In genomic region chr1:84847253-84848247, GRCh38 we compare ENCODE assay signal across 8 cellular contexts. TPM values are rescaled to one million over a fixed set of nuclear protein-coding genes. Genes with fewer than 3 reads are reported as not detected.
A peak's percentile ranks its signal among the peaks of the same experiment; 100 is the strongest.
DNase-seq lines count a peak whose midpoint lies in the region; ATAC-seq and TF ChIP-seq lines count a peak whose summit lies in the region.

No MANE protein-coding gene starts in this region.

- TF ChIP-seq POLR2A in breast epithelium (IDR thresholded peaks at IDR 0.05): no peak

- no peaks in the 10 kb centered on the region for H3K9me3 Mint-ChIP-seq in type B pancreatic cell

- DNase-seq in DMS79 (lab: John Stamatoyannopoulos, UW) (peak; percentile 95), NCI-H69 (lab: John Stamatoyannopoulos, UW) (peak; percentile 91), breast epithelium (ENCODE audit: low spot score in 2 of 2) (peak; percentile 94 to 95), left colon (peak; percentile 85 to 87), type B pancreatic cell (ENCODE audit: extremely low spot score, unreplicated experiment) (peak; percentile 76), NCI-H524 (lab: John Stamatoyannopoulos, UW) (no peak)

- ATAC-seq in HG03342 (IDR thresholded peaks at IDR 0.05; ENCODE audit: unreplicated experiment) (peak; percentile 81), left colon (peak; percentile 93), HG03571 (IDR thresholded peaks at IDR 0.05; ENCODE audit: unreplicated experiment) (no peak)

- intact Hi-C loops in breast epithelium (cut with DNase I; ENCODE audit: low total_unique reads): no loop called here
- intact Hi-C loops in left colon (cut with DNase I, micrococcal nuclease): no loop called here

- TF ChIP-seq CTCF in breast epithelium (IDR thresholded peaks at IDR 0.05) (no peak), type B pancreatic cell (conservative IDR thresholded peaks at IDR 0.05) (no peak)

- H3K36me3 Mint-ChIP-seq in type B pancreatic cell: peaks cover 4% of the 10 kb centered on the region

- H3K27me3 Mint-ChIP-seq in type B pancreatic cell: peaks cover 3% of the 10 kb centered on the region

- H3K4me3 ChIP-seq in breast epithelium: no peak overlapping the region

- H3K27me3 ChIP-seq in breast epithelium: no peaks in the 10 kb centered on the region

- H3K4me3 Mint-ChIP-seq in type B pancreatic cell: peak overlapping the region; percentile 15

- H3K36me3 ChIP-seq in breast epithelium: no peaks in the 10 kb centered on the region

- peak overlapping the region; percentile 56 for H3K27ac Mint-ChIP-seq in type B pancreatic cell

- H3K4me1 ChIP-seq in breast epithelium: peaks cover 0 to 13% of the 10 kb centered on the region in 2 donors

- H3K4me1 Mint-ChIP-seq in type B pancreatic cell (ENCODE audit: unreplicated experiment): peaks cover 28% of the 10 kb centered on the region

- no peaks in the 10 kb centered on the region for H3K9me3 ChIP-seq in breast epithelium

- peak overlapping the region; percentile 73 to 85 for H3K27ac ChIP-seq in breast epithelium

RNA-seq across cellular contexts. Expression of gene LPAR3, which starts 45.5 kb away (rescaled TPM):
- total RNA-seq in breast epithelium (1 to 10 TPM in 2 of 3 donors, not detected in 1; 1.6 to 3.7 TPM), left colon (1 to 10 TPM; 2.8 to 4.2 TPM), type B pancreatic cell (ENCODE audit: low replicate concordance) (3.7 and 6.4 TPM in 2 replicates)

Comparison
In these comparisons a context has a peak if more than half of its experiments do, and no peak if none do; other contexts are left out.
1. DNase-seq: peak in DMS79 (single experiment), NCI-H69 (single experiment), breast epithelium (2 of 2), left colon (2 of 2) and type B pancreatic cell (single experiment); none in NCI-H524 (0 of 2).